12 cellular contexts compared by ENCODE assay signal in genomic region chr4:2415881-2416563, GRCh38. TPM values are rescaled to one million over a fixed set of nuclear protein-coding genes. Genes with fewer than 3 reads are reported as not detected.
DNase-seq lines count a peak whose midpoint lies in the region; ATAC-seq, FAIRE-seq and TF ChIP-seq lines count a peak whose summit lies in the region.
"Had no signal": no experiment of that assay in that cellular context is flagged by ENCODE, and none has a peak within 500 bp of the region (broad histone marks: within the 10 kb centered on the region; RNA-seq: fewer than 3 reads in every experiment).

No MANE protein-coding gene starts in this region.

- CTCF ChIA-PET in HepG2 (lab: Yijun Ruan, JAX; ENCODE audit: low intra/inter-chr PET ratio, low total read pairs): no interaction called here

- H2AFZ ChIP-seq in HepG2 (ENCODE audit: low read length): no peak overlapping the region

- H4K20me1 ChIP-seq in HepG2 (ENCODE audit: insufficient read depth, low read length): peaks cover 3% of the 10 kb centered on the region; the same call in 1 of the 2 replicates

- H3K9me3 ChIP-seq in HepG2 (ENCODE audit: low read length): no peaks in the 10 kb centered on the region
- no peaks in the 10 kb centered on the region for H3K9me3 ChIP-seq in right lobe of liver
- H3K9me3 ChIP-seq: Caco-2 had no signal

- TF ChIP-seq POLR2A in HepG2 (IDR thresholded peaks at IDR 0.05; ENCODE audit: insufficient read depth in 1 of 2, low read depth in 2 of 2, low read length in 2 of 2): no peak
- no peak for TF ChIP-seq POLR2A in right lobe of liver (IDR thresholded peaks at IDR 0.05)
- TF ChIP-seq POLR2A in GM12892 (IDR thresholded peaks at IDR 0.05; ENCODE audit: low read depth, low read length): no peak
- no peak for TF ChIP-seq POLR2A in erythroblast (IDR thresholded peaks at IDR 0.05; ENCODE audit: low read length)

- no peak overlapping the region for H3K9ac ChIP-seq in HepG2 (ENCODE audit: insufficient read depth, low read depth, low read length)

- H3K36me3 Mint-ChIP-seq in chondrocyte (ENCODE audit: low read depth) (peaks cover 3% of the 10 kb centered on the region), naive B cell (no peaks in the 10 kb centered on the region)

- no peak for TF ChIP-seq CTCF in HepG2 (CRISPR knock-in tag; IDR thresholded peaks at IDR 0.05)
- no peak for TF ChIP-seq CTCF in right lobe of liver (IDR thresholded peaks at IDR 0.05)
- no peak for TF ChIP-seq CTCF in chondrocyte (IDR thresholded peaks at IDR 0.05)

- H3K36me3 ChIP-seq in HepG2 (replicated peaks in 1 of 2; ENCODE audit: control insufficient read depth in 1 of 2, insufficient read depth in 2 of 2, low read length in 2 of 2): no peaks in the 10 kb centered on the region
- H3K36me3 ChIP-seq in right lobe of liver: no peaks in the 10 kb centered on the region

- H3K27ac Mint-ChIP-seq in chondrocyte (ENCODE audit: unreplicated experiment) (no peak overlapping the region), naive B cell (peak overlapping the region in 2 of 6 donors; percentile 28 to 51)

- H3K4me3 Mint-ChIP-seq in chondrocyte (ENCODE audit: unreplicated experiment) (peak overlapping the region; percentile 58), naive B cell (peak overlapping the region; percentile 54 to 88 (median 74))

- POLR2A ChIA-PET in HepG2 (lab: Yijun Ruan, JAX): no interaction called here

- TF ChIP-seq RAD21 in HepG2 (CRISPR knock-in tag; IDR thresholded peaks at IDR 0.05): no peak

- BruUV-seq in HepG2 (replicated peaks; lab: Mats Ljungman, UMichigan): no TSS peak

- H3K4me1 Mint-ChIP-seq in chondrocyte (ENCODE audit: low read depth) (peaks cover 40% of the 10 kb centered on the region), naive B cell (peaks cover 33 to 55% (median 53%) of the 10 kb centered on the region in 3 donors)

- DNase-seq in HepG2 (ENCODE audit: low spot score) (no peak), right lobe of liver (no peak), chondrocyte (ENCODE audit: low spot score) (no peak), naive B cell (no peak), NCI-H2227 treated with DMSO at 0.1 percent for 48 hours (lab: John Stamatoyannopoulos, UW) (no peak), GM12892 (ENCODE audit: insufficient read length) (no peak), SKM-1 (lab: John Stamatoyannopoulos, UW; ENCODE audit: unreplicated experiment) (no peak), erythroblast (lab: John Stamatoyannopoulos, UW) (no peak)
- DNase-seq: effector CD8-positive, alpha-beta T cell; stimulated activated CD4-positive, alpha-beta T cell treated with anti-CD3 and anti-CD28 coated beads, Interleukin-2, amount 100 ng/mL, for 48 hours had no signal

- 56% methylated on average over 15 of the region's 17 CpGs for WGBS in HepG2 (ENCODE audit: low lambda C conversion rate)
- WGBS in right lobe of liver (ENCODE audit: insufficient coverage, low coverage, low lambda C conversion rate, missing lambda C conversion rate): 75% methylated on average over 16 of the region's 17 CpGs

- H3K79me2 ChIP-seq in HepG2 (ENCODE audit: insufficient read depth, low read length): no peaks in the 10 kb centered on the region

- in situ Hi-C loops in HepG2 (cut with HindIII; ENCODE audit: extremely low pct_ligation_motif_present, low pct_unique_long_range_greater_than_20kb): no loop called here

- H3K4me2 ChIP-seq in HepG2 (ENCODE audit: low read depth, low read length): no peak overlapping the region

- H3K9me3 Mint-ChIP-seq in chondrocyte (ENCODE audit: low read depth) (no peaks in the 10 kb centered on the region), naive B cell (no peaks in the 10 kb centered on the region)

- intact Hi-C loops in HepG2 (cut with micrococcal nuclease; ENCODE audit: unreplicated experiment) (no loop called here), right lobe of liver (cut with DNase I) (no loop called here)

- H3K4me3 ChIP-seq in HepG2 (replicated peaks in 1 of 3; ENCODE audit: insufficient read depth in 1 of 3, low read depth in 2 of 3, low read length in 3 of 3) (no peak overlapping the region), right lobe of liver (no peak overlapping the region)

- H3K4me1 ChIP-seq in HepG2 (ENCODE audit: insufficient read depth, low read length) (peaks cover 51% of the 10 kb centered on the region), right lobe of liver (peaks cover 0 to 15% (median 3%) of the 10 kb centered on the region in 4 donors)

- peaks cover 28% of the 10 kb centered on the region for H3K27me3 Mint-ChIP-seq in chondrocyte (ENCODE audit: low read depth)
- peaks cover 45 to 79% (median 63%) of the 10 kb centered on the region in 3 donors for H3K27me3 Mint-ChIP-seq in naive B cell

- H3K27me3 ChIP-seq in HepG2 (ENCODE audit: control insufficient read depth in 1 of 2, insufficient read depth in 2 of 2, low read length in 2 of 2) (peaks cover 19 to 76% of the 10 kb centered on the region in 2 experiments), right lobe of liver (no peaks in the 10 kb centered on the region)

- FAIRE-seq in HepG2 (lab: Jason Lieb, UNC) (no peak), GM12892 (lab: Jason Lieb, UNC) (no peak)

- ATAC-seq in HepG2: no peak
- ATAC-seq in right lobe of liver: no peak
- ATAC-seq in naive B cell (ENCODE audit: low read depth in 2 of 2): no peak

- H3K27ac ChIP-seq in HepG2 (ENCODE audit: extremely low read length, insufficient read depth, low read length): no peak overlapping the region
- H3K27ac ChIP-seq in right lobe of liver: no peak overlapping the region

- no peak for TF ChIP-seq EP300 in HepG2 (IDR thresholded peaks at IDR 0.05; ENCODE audit: low read depth in 2 of 2, low read length in 2 of 2)
- TF ChIP-seq EP300 in HepG2 (CRISPR knock-in tag; IDR thresholded peaks at IDR 0.05; ENCODE audit: borderline replicate concordance): no peak

RNA-seq across cellular contexts. Expression of gene ZFYVE28, which starts 2.4 kb away (rescaled TPM):
- total RNA-seq in HepG2 (2016; rRNA removed; fragmentation: Illumina TruSeq; extraction: Trizol) (0.22 and 0.24 TPM in 2 replicates), right lobe of liver (1 to 10 TPM; 2.5 to 9.6 (median 4.8) TPM), chondrocyte (1.3 to 3.3 TPM (median 2.8 TPM) in 3 replicates)
- not detected in 2 replicates for total RNA-seq in HepG2 (2016; cell fraction: cytosol; rRNA removed; fragmentation: Illumina TruSeq; extraction: Trizol; ENCODE audit: low read depth)
- total RNA-seq in HepG2 (2016; cell fraction: insoluble cytoplasmic fraction; rRNA removed; fragmentation: Illumina TruSeq; extraction: Trizol): 0.13 and 0.19 TPM in 2 replicates
- total RNA-seq in HepG2 (2016; cell fraction: membrane; rRNA removed; fragmentation: Illumina TruSeq; extraction: Trizol): 0.14 and 0.22 TPM in 2 replicates
- total RNA-seq in HepG2 (2016; cell fraction: nucleus; rRNA removed; fragmentation: Illumina TruSeq; extraction: Trizol): 0.25 TPM in 1 of 2 replicates, not detected in the other
- polyA plus RNA-seq in HepG2 (2011; rRNA removed) (0.12 and 0.30 TPM in 2 replicates), naive B cell (ENCODE audit: low read depth in 6 of 6) (1 to 10 TPM in 4 of 6 donors, under 1 TPM in 2; 0.71 to 2.9 (median 1.4) TPM)
- polyA plus RNA-seq in HepG2 (2011; cell fraction: cytosol; rRNA removed): 0.09 TPM in 2 replicates
- polyA plus RNA-seq in HepG2 (2011; cell fraction: nucleus; rRNA removed): 0.69 and 1.4 TPM in 2 replicates
- 0.04 and 0.31 TPM in 2 replicates for polyA plus RNA-seq in HepG2 (2012)
- polyA plus RNA-seq in HepG2 (2016; cell fraction: cytosol; fragmentation: Illumina TruSeq; extraction: Trizol; ENCODE audit: low read depth): 0.03 and 0.14 TPM in 2 replicates
- polyA plus RNA-seq in HepG2 (2016; cell fraction: insoluble cytoplasmic fraction; fragmentation: Illumina TruSeq; extraction: Trizol; ENCODE audit: low read depth): 0.22 and 0.24 TPM in 2 replicates
- not detected in 2 replicates for polyA plus RNA-seq in HepG2 (2016; cell fraction: membrane; fragmentation: Illumina TruSeq; extraction: Trizol; ENCODE audit: low read depth)
- polyA plus RNA-seq in HepG2 (2016; cell fraction: nucleus; fragmentation: Illumina TruSeq; extraction: Trizol; ENCODE audit: insufficient read depth, low read depth): 0.19 and 0.61 TPM in 2 replicates
- polyA minus RNA-seq in HepG2 (2011; rRNA and poly(A)+ RNA removed; ENCODE audit: low replicate concordance): 0.72 and 3.2 TPM in 2 replicates
- 0.26 TPM in 1 of 2 replicates, not detected in the other for polyA minus RNA-seq in HepG2 (2011; cell fraction: cytosol; rRNA and poly(A)+ RNA removed)
- 0.52 TPM in 1 of 2 replicates, not detected in the other for polyA minus RNA-seq in HepG2 (2011; cell fraction: nucleus; rRNA and poly(A)+ RNA removed)
- 1.7 TPM for polyA plus RNA-seq in GM12892 (2012; ENCODE audit: missing spikeins)

RNA-seq across cellular contexts. Expression of gene CFAP99, which starts 2.7 kb away (rescaled TPM):
- total RNA-seq in HepG2 (2016; rRNA removed; fragmentation: Illumina TruSeq; extraction: Trizol) (not detected in 2 replicates), right lobe of liver (under 1 TPM in 5 of 6 experiments, not detected in 1; 0.25 to 0.86 (median 0.29) TPM), chondrocyte (not detected in 3 replicates)
- total RNA-seq in HepG2 (2016; cell fraction: cytosol; rRNA removed; fragmentation: Illumina TruSeq; extraction: Trizol; ENCODE audit: low read depth): not detected in 2 replicates
- total RNA-seq in HepG2 (2016; cell fraction: insoluble cytoplasmic fraction; rRNA removed; fragmentation: Illumina TruSeq; extraction: Trizol): not detected in 2 replicates
- total RNA-seq in HepG2 (2016; cell fraction: membrane; rRNA removed; fragmentation: Illumina TruSeq; extraction: Trizol): not detected in 2 replicates
- not detected in 2 replicates for total RNA-seq in HepG2 (2016; cell fraction: nucleus; rRNA removed; fragmentation: Illumina TruSeq; extraction: Trizol)
- polyA plus RNA-seq in HepG2 (2011; rRNA removed) (0.07 TPM in 1 of 2 replicates, not detected in the other), naive B cell (ENCODE audit: low read depth in 6 of 6) (not detected)
- 0.07 TPM in 1 of 2 replicates, not detected in the other for polyA plus RNA-seq in HepG2 (2011; cell fraction: cytosol; rRNA removed)
- 0.29 TPM in 1 of 2 replicates, not detected in the other for polyA plus RNA-seq in HepG2 (2011; cell fraction: nucleus; rRNA removed)
- not detected in 2 replicates for polyA plus RNA-seq in HepG2 (2012)
- not detected in 2 replicates for polyA plus RNA-seq in HepG2 (2016; cell fraction: cytosol; fragmentation: Illumina TruSeq; extraction: Trizol; ENCODE audit: low read depth)
- not detected in 2 replicates for polyA plus RNA-seq in HepG2 (2016; cell fraction: insoluble cytoplasmic fraction; fragmentation: Illumina TruSeq; extraction: Trizol; ENCODE audit: low read depth)
- not detected in 2 replicates for polyA plus RNA-seq in HepG2 (2016; cell fraction: membrane; fragmentation: Illumina TruSeq; extraction: Trizol; ENCODE audit: low read depth)
- polyA plus RNA-seq in HepG2 (2016; cell fraction: nucleus; fragmentation: Illumina TruSeq; extraction: Trizol; ENCODE audit: insufficient read depth, low read depth): not detected in 2 replicates
- polyA minus RNA-seq in HepG2 (2011; rRNA and poly(A)+ RNA removed; ENCODE audit: low replicate concordance): not detected in 2 replicates
- not detected in 2 replicates for polyA minus RNA-seq in HepG2 (2011; cell fraction: cytosol; rRNA and poly(A)+ RNA removed)
- polyA minus RNA-seq in HepG2 (2011; cell fraction: nucleus; rRNA and poly(A)+ RNA removed): not detected in 2 replicates
- not detected for polyA plus RNA-seq in GM12892 (2012; ENCODE audit: missing spikeins)
- total RNA-seq: Caco-2, LHCN-M2 had no signal

RNA-seq across cellular contexts. Expression of gene RNF4, which starts 52.9 kb away (rescaled TPM):
- total RNA-seq in HepG2 (2016; rRNA removed; fragmentation: Illumina TruSeq; extraction: Trizol) (38.1 and 46.7 TPM in 2 replicates), right lobe of liver (10 to 100 TPM; 16.2 to 22.5 (median 18.0) TPM), chondrocyte (53.6 to 56.3 TPM (median 54.0 TPM) in 3 replicates)
- total RNA-seq in HepG2 (2016; cell fraction: cytosol; rRNA removed; fragmentation: Illumina TruSeq; extraction: Trizol; ENCODE audit: low read depth): 16.3 and 17.2 TPM in 2 replicates
- total RNA-seq in HepG2 (2016; cell fraction: insoluble cytoplasmic fraction; rRNA removed; fragmentation: Illumina TruSeq; extraction: Trizol): 36.0 and 47.6 TPM in 2 replicates
- total RNA-seq in HepG2 (2016; cell fraction: membrane; rRNA removed; fragmentation: Illumina TruSeq; extraction: Trizol): 24.2 and 25.2 TPM in 2 replicates
- total RNA-seq in HepG2 (2016; cell fraction: nucleus; rRNA removed; fragmentation: Illumina TruSeq; extraction: Trizol): 34.8 and 37.0 TPM in 2 replicates
- polyA plus RNA-seq in HepG2 (2011; rRNA removed) (40.3 and 45.1 TPM in 2 replicates), naive B cell (ENCODE audit: low read depth in 6 of 6) (10 to 100 TPM; 48.9 to 87.9 (median 64.8) TPM)
- 34.5 and 42.3 TPM in 2 replicates for polyA plus RNA-seq in HepG2 (2011; cell fraction: cytosol; rRNA removed)
- 33.3 and 33.4 TPM in 2 replicates for polyA plus RNA-seq in HepG2 (2011; cell fraction: nucleus; rRNA removed)
- polyA plus RNA-seq in HepG2 (2012): 27.9 and 28.2 TPM in 2 replicates
- 3.3 and 5.5 TPM in 2 replicates for polyA plus RNA-seq in HepG2 (2016; cell fraction: cytosol; fragmentation: Illumina TruSeq; extraction: Trizol; ENCODE audit: low read depth)
- 45.3 and 46.1 TPM in 2 replicates for polyA plus RNA-seq in HepG2 (2016; cell fraction: insoluble cytoplasmic fraction; fragmentation: Illumina TruSeq; extraction: Trizol; ENCODE audit: low read depth)
- 12.0 and 14.1 TPM in 2 replicates for polyA plus RNA-seq in HepG2 (2016; cell fraction: membrane; fragmentation: Illumina TruSeq; extraction: Trizol; ENCODE audit: low read depth)
- 33.1 and 33.8 TPM in 2 replicates for polyA plus RNA-seq in HepG2 (2016; cell fraction: nucleus; fragmentation: Illumina TruSeq; extraction: Trizol; ENCODE audit: insufficient read depth, low read depth)
- polyA minus RNA-seq in HepG2 (2011; rRNA and poly(A)+ RNA removed; ENCODE audit: low replicate concordance): 65.3 and 74.2 TPM in 2 replicates
- 36.1 and 36.8 TPM in 2 replicates for polyA minus RNA-seq in HepG2 (2011; cell fraction: cytosol; rRNA and poly(A)+ RNA removed)
- polyA minus RNA-seq in HepG2 (2011; cell fraction: nucleus; rRNA and poly(A)+ RNA removed): 55.2 and 60.3 TPM in 2 replicates
- 64.4 TPM for polyA plus RNA-seq in GM12892 (2012; ENCODE audit: missing spikeins)
